1 cellular context compared by ENCODE assay signal in genomic region chr2:10084956-10085851, GRCh38.
TF ChIP-seq lines count a peak whose summit lies in the region.

No MANE protein-coding gene starts in this region.

TF ChIP-seq in HepG2, 621 proteins besides CTCF, POLR2A, EP300 and RAD21:
- TF ChIP-seq FOXO4 (CRISPR knock-in tag; conservative IDR thresholded peaks at IDR 0.05), result 0 out of 2 replicates have a peak, but pooled peaks have one; percentile 22
- TF ChIP-seq ESRRA (CRISPR knock-in tag; IDR thresholded peaks at IDR 0.05; ENCODE audit: low read depth), result no peak
- TF ChIP-seq THAP11 (CRISPR knock-in tag; IDR thresholded peaks at IDR 0.05), result no peak
